In genomic region chr3:150603888-150604319, GRCh38 we compare ENCODE assay signal across 8 cellular contexts. TPM values are rescaled to one million over a fixed set of nuclear protein-coding genes. Genes with fewer than 3 reads are reported as not detected.
A peak's percentile ranks its signal among the peaks of the same experiment; 100 is the strongest.
DNase-seq lines count a peak whose midpoint lies in the region; ATAC-seq and TF ChIP-seq lines count a peak whose summit lies in the region.

No MANE protein-coding gene starts in this region.

- H3K4me1 Mint-ChIP-seq in chondrocyte (ENCODE audit: low read depth) = peaks cover 66% of the 10 kb centered on the region

- H3K4me3 ChIP-seq in mucosa of descending colon = peak overlapping the region; percentile 56

- no peaks in the 10 kb centered on the region for H3K27me3 Mint-ChIP-seq in chondrocyte (ENCODE audit: low read depth)

- DNase-seq in DMS79 treated with DMSO at 0.1 percent for 48 hours (lab: John Stamatoyannopoulos, UW) (peak; percentile 14), DMS79 (lab: John Stamatoyannopoulos, UW) (no peak), NCI-H526 (lab: John Stamatoyannopoulos, UW) (peak; percentile 62 to 65), chondrocyte (ENCODE audit: low spot score) (no peak), mucosa of descending colon (no peak), putamen (ENCODE audit: low spot score) (no peak), COLO668 (lab: John Stamatoyannopoulos, UW; ENCODE audit: unreplicated experiment) (no peak), NCI-H2107 treated with DMSO at 0.1 percent for 48 hours (lab: John Stamatoyannopoulos, UW; ENCODE audit: unreplicated experiment) (no peak)

- no peaks in the 10 kb centered on the region for H3K9me3 ChIP-seq in mucosa of descending colon

- peaks cover 5% of the 10 kb centered on the region for H3K36me3 Mint-ChIP-seq in chondrocyte (ENCODE audit: low read depth)

- H3K4me3 Mint-ChIP-seq in chondrocyte (ENCODE audit: unreplicated experiment) = peak overlapping the region; percentile 93

- no peak for TF ChIP-seq CTCF in chondrocyte (IDR thresholded peaks at IDR 0.05)
- no peak for TF ChIP-seq CTCF in mucosa of descending colon (IDR thresholded peaks at IDR 0.05)

- intact Hi-C loops in mucosa of descending colon (cut with DNase I, micrococcal nuclease) = no loop called here

- H3K9me3 Mint-ChIP-seq in chondrocyte (ENCODE audit: low read depth) = no peaks in the 10 kb centered on the region

- H3K36me3 ChIP-seq in mucosa of descending colon (ENCODE audit: low read depth) = no peaks in the 10 kb centered on the region

- ATAC-seq in mucosa of descending colon = peak; percentile 9

- peaks cover 22% of the 10 kb centered on the region for H3K4me1 ChIP-seq in mucosa of descending colon (ENCODE audit: low read depth)

- peak overlapping the region; percentile 97 for H3K27ac Mint-ChIP-seq in chondrocyte (ENCODE audit: unreplicated experiment)

RNA-seq across cellular contexts. Expression of gene SELENOT, which starts 0.8 kb away (rescaled TPM):
- total RNA-seq in chondrocyte = 70.5 to 83.8 TPM (median 79.1 TPM) in 3 replicates
- total RNA-seq in mucosa of descending colon = 10 to 100 TPM; 80.7 to 90.2 (median 84.6) TPM

RNA-seq across cellular contexts. Expression of gene EIF2A, which starts 57.3 kb away (rescaled TPM):
- total RNA-seq in chondrocyte (48.4 to 73.0 TPM (median 52.4 TPM) in 3 replicates), mucosa of descending colon (10 to 100 TPM; 67.4 to 78.9 (median 74.1) TPM)

RNA-seq across cellular contexts. Expression of gene SERP1, which starts 57.6 kb away (rescaled TPM):
- total RNA-seq in chondrocyte (90.8 to 103 TPM (median 91.4 TPM) in 3 replicates), mucosa of descending colon (10 to 100 TPM; 72.8 to 87.1 (median 86.6) TPM)

Comparison
In these comparisons a context has a peak if more than half of its experiments do, and no peak if none do; other contexts are left out.
1. DNase-seq: peak in DMS79 treated with DMSO at 0.1 percent for 48 hours (single experiment) and NCI-H526 (2 of 2); none in DMS79 (single experiment), chondrocyte (single experiment), mucosa of descending colon (0 of 3), putamen (single experiment), COLO668 (single experiment) and NCI-H2107 treated with DMSO at 0.1 percent for 48 hours (single experiment).